12 cellular contexts compared by ENCODE assay signal in the genomic region with DNA sequence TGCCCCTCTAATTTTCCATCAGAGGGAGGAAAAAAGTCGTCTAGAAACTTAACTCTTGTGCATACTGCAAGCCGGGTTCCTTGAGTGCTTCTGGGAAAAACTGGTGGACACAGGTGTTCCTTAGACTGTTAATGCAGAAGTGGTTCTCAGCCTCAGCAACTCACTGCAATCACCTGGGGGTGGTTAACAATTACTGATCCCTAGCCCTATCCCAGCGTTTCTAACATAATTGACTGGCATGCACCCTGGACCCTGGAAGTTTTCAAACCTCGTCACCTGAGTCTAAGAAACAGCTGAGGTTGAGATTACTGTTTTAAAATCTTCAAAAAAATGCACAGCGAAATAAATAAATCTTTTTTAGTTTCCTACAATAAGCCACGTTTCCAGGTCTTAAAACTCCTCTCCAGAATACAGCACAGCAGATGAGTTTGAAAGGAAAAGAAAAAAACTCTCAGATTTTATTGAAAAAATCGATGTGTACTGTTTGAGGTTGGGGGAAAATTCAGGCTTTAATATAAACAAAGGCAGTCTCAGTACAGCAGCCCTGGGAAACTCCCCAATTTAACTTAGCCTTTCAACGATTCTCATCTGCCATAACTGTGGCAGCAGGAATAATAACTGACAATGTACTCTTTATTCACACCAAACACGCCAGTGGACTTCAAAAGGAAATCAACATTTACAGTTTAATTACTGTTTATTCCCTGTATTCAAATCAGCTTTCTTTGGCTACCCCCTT. TPM values are rescaled to one million over a fixed set of nuclear protein-coding genes. Genes with fewer than 3 reads are reported as not detected.
DNase-seq lines count a peak whose midpoint lies in the region; ATAC-seq and TF ChIP-seq lines count a peak whose summit lies in the region.
"Had no signal": no experiment of that assay in that cellular context is flagged by ENCODE, and none has a peak within 500 bp of the region (broad histone marks: within the 10 kb centered on the region; RNA-seq: fewer than 3 reads in every experiment).

No MANE protein-coding gene starts in this region.

- H3K27me3 ChIP-seq in body of pancreas = no peaks in the 10 kb centered on the region
- H3K27me3 ChIP-seq: dorsolateral prefrontal cortex, MG63 had no signal

- TF ChIP-seq POLR2A in body of pancreas (IDR thresholded peaks at IDR 0.05) = peak in 2 of 3 donors; percentile 32 to 41

- peak overlapping the region; percentile 52 to 79 (median 76) for H3K27ac ChIP-seq in body of pancreas
- H3K27ac ChIP-seq: 22Rv1 had no signal

- peak; percentile 39 for ATAC-seq in body of pancreas
- ATAC-seq in GM19397 (IDR thresholded peaks at IDR 0.05; ENCODE audit: unreplicated experiment) = no peak
- ATAC-seq in HG03135 (IDR thresholded peaks at IDR 0.05; ENCODE audit: unreplicated experiment) = no peak

- peaks cover 76% of the 10 kb centered on the region for H3K4me1 ChIP-seq in body of pancreas

- H3K4me3 ChIP-seq in body of pancreas = no peak overlapping the region
- H3K4me3 ChIP-seq: MG63 had no signal

- TF ChIP-seq CTCF in body of pancreas (IDR thresholded peaks at IDR 0.05) = no peak

- WGBS in body of pancreas, 2 donors = 9 to 10% methylated on average over 9 of the region's 9 CpGs

- peak in 2 of 3 experiments; percentile 23 to 67 for DNase-seq in NCI-H1417 (lab: John Stamatoyannopoulos, UW)
- no peak for DNase-seq in NCI-H1417 treated with DMSO at 0.1 percent for 48 hours (lab: John Stamatoyannopoulos, UW)
- peak; percentile 22 to 62 for DNase-seq in NCI-H1930 (lab: John Stamatoyannopoulos, UW)
- peak; percentile 40 to 66 (median 55) for DNase-seq in body of pancreas
- peak; percentile 20 for DNase-seq in pons (ENCODE audit: low spot score)
- no peak for DNase-seq in SIG-M5 (lab: John Stamatoyannopoulos, UW)
- DNase-seq: dorsolateral prefrontal cortex, MG63, T1000 had no signal

- no peaks in the 10 kb centered on the region for H3K9me3 ChIP-seq in body of pancreas

- no peaks in the 10 kb centered on the region for H3K36me3 ChIP-seq in body of pancreas (replicated peaks in 1 of 2; ENCODE audit: insufficient read depth in 1 of 2, low read depth in 2 of 2)
- H3K36me3 ChIP-seq: MG63 had no signal

- intact Hi-C loops in body of pancreas (cut with DNase I) = no loop called here

RNA-seq across cellular contexts. Expression of gene PHLDA1, which starts 45.4 kb away (rescaled TPM):
- total RNA-seq in body of pancreas = 10 to 100 TPM; 11.9 to 22.4 TPM

Comparison
In these comparisons a context has a peak if more than half of its experiments do, and no peak if none do; other contexts are left out.
1. DNase-seq: peak in NCI-H1417 (2 of 3), NCI-H1930 (2 of 2), body of pancreas (4 of 4) and pons (single experiment); none in NCI-H1417 treated with DMSO at 0.1 percent for 48 hours (single experiment) and SIG-M5 (single experiment).